Comparison of ENCODE assay signal across 23 cellular contexts in the genomic region with DNA sequence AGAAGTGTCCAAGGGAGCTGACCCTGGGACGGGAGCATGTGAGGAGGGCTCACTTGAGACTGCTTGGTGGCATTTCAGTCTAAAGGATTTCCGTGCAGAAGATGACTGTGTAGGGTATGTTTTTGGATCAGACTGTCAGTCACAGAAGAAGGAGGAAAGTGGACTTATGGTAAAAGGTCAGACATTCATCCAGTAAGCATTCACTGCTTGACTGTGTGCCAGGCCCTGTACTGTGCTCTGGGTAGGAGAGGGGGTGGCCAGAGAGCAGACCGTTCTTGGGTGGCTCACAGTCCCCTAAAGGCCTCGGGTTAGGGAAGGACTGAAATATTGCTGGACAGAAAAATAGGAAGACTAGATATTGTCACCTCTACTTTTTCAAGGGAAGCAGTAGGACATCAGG. TPM values are rescaled to one million over a fixed set of nuclear protein-coding genes. Genes with fewer than 3 reads are reported as not detected.
A peak's percentile ranks its signal among the peaks of the same experiment; 100 is the strongest.
DNase-seq lines count a peak whose midpoint lies in the region; ATAC-seq and TF ChIP-seq lines count a peak whose summit lies in the region.
"Had no signal": no experiment of that assay in that cellular context is flagged by ENCODE, and none has a peak within 500 bp of the region (broad histone marks: within the 10 kb centered on the region; RNA-seq: fewer than 3 reads in every experiment).

No MANE protein-coding gene starts in this region.

- H3K27me3 Mint-ChIP-seq in T-cell = peaks cover 64 to 68% of the 10 kb centered on the region in 2 donors
- H3K27me3 Mint-ChIP-seq in activated CD4-positive, alpha-beta T cell treated with anti-CD3 and anti-CD28 coated beads, Interleukin-2, amount 10 ng/mL, durations not matched to agents 24 days and 14 days = peaks cover 56% of the 10 kb centered on the region

- no peaks in the 10 kb centered on the region for H3K9me3 Mint-ChIP-seq in T-cell
- H3K9me3 Mint-ChIP-seq in activated CD4-positive, alpha-beta T cell treated with anti-CD3 and anti-CD28 coated beads, Interleukin-2, amount 10 ng/mL, durations not matched to agents 24 days and 14 days = no peaks in the 10 kb centered on the region
- H3K9me3 Mint-ChIP-seq: CD8-positive, alpha-beta T cell; natural killer cell treated with Interleukin-12 subunit alpha and Interleukin-12 subunit beta and Interleukin-15 and Interleukin-18, amount 100 ng/mL, for 72 hours had no signal

- TF ChIP-seq CTCF in osteoblast (IDR thresholded peaks at IDR 0.05; ENCODE audit: extremely low read depth, low read depth, low read length) = no peak

- intact Hi-C loops in activated CD4-positive, alpha-beta T cell treated with anti-CD3 and anti-CD28 coated beads, Interleukin-2, amount 10 ng/mL, durations not matched to agents 24 days and 14 days (cut with micrococcal nuclease) = no loop called here

- peaks cover 9% of the 10 kb centered on the region for H3K36me3 ChIP-seq in osteoblast (ENCODE audit: insufficient read depth, low read length)
- H3K36me3 ChIP-seq: ascending aorta, heart right ventricle, left lung, suprapubic skin had no signal

- no peak for ATAC-seq in T-cell (replicated peaks in 1 of 4)
- no peak for ATAC-seq in HG03521 (IDR thresholded peaks at IDR 0.05; ENCODE audit: unreplicated experiment)
- ATAC-seq: CD8-positive, alpha-beta T cell; heart right ventricle; left lung; natural killer cell treated with Interleukin-12 subunit alpha and Interleukin-12 subunit beta and Interleukin-15 and Interleukin-18, amount 100 ng/mL, for 72 hours; sciatic nerve had no signal

- peak overlapping the region; percentile 1 for H3K4me3 ChIP-seq in osteoblast (ENCODE audit: insufficient read depth, low read length)
- H3K4me3 ChIP-seq: ascending aorta, heart right ventricle, left lung, PC-9, suprapubic skin had no signal

- H3K4me1 ChIP-seq in osteoblast (ENCODE audit: insufficient read depth, low read length) = peaks cover 55% of the 10 kb centered on the region

- peak overlapping the region in 1 of 2 donors; percentile 33 for H3K27ac Mint-ChIP-seq in T-cell
- H3K27ac Mint-ChIP-seq in activated CD4-positive, alpha-beta T cell treated with anti-CD3 and anti-CD28 coated beads, Interleukin-2, amount 10 ng/mL, durations not matched to agents 24 days and 14 days = no peak overlapping the region
- H3K27ac Mint-ChIP-seq: activated naive CD8-positive, alpha-beta T cell; CD8-positive, alpha-beta T cell; natural killer cell treated with Interleukin-12 subunit alpha and Interleukin-12 subunit beta and Interleukin-15 and Interleukin-18, amount 100 ng/mL, for 72 hours had no signal

- peaks cover 34% of the 10 kb centered on the region for H3K79me2 ChIP-seq in osteoblast (ENCODE audit: insufficient read depth, low read length)

- H3K27ac ChIP-seq in osteoblast (ENCODE audit: low read depth, low read length) = peak overlapping the region; percentile 40
- H3K27ac ChIP-seq: ascending aorta, heart right ventricle, left lung, PC-9, suprapubic skin had no signal

- H3K36me3 Mint-ChIP-seq in T-cell = no peaks in the 10 kb centered on the region
- H3K36me3 Mint-ChIP-seq in activated CD4-positive, alpha-beta T cell treated with anti-CD3 and anti-CD28 coated beads, Interleukin-2, amount 10 ng/mL, durations not matched to agents 24 days and 14 days (ENCODE audit: low read depth) = no peaks in the 10 kb centered on the region
- H3K36me3 Mint-ChIP-seq: activated naive CD8-positive, alpha-beta T cell; CD8-positive, alpha-beta T cell had no signal

- DNase-seq in EL = peak; percentile 70
- DNase-seq in T-cell = no peak
- peak; percentile 72 for DNase-seq in fibroblast of peridontal ligament (ENCODE audit: extremely low read depth)
- DNase-seq in osteoblast (ENCODE audit: insufficient read length, low spot score, missing footprints) = peak; percentile 92
- no peak for DNase-seq in NCI-H69 (lab: John Stamatoyannopoulos, UW)
- DNase-seq in activated CD4-positive, alpha-beta T cell treated with anti-CD3 and anti-CD28 coated beads, Interleukin-2, amount 10 ng/mL, durations not matched to agents 24 days and 14 days = no peak
- DNase-seq in NCI-H82 (lab: John Stamatoyannopoulos, UW) = no peak
- DNase-seq: activated CD4-positive, alpha-beta T cell treated with anti-CD3 and anti-CD28 coated beads for 4 hours; CD8-positive, alpha-beta T cell; cerebellar nuclear complex; DMS53; effector CD4-positive, alpha-beta T cell; heart right ventricle; left lung; NCI-H446 treated with DMSO at 0.1 percent for 48 hours; PC-9; SIG-M5 had no signal

- H4K20me1 ChIP-seq in osteoblast (ENCODE audit: insufficient read depth, low read length) = peaks cover 4% of the 10 kb centered on the region

- peak overlapping the region in 2 of 3 donors; percentile 42 to 94 for H3K4me3 Mint-ChIP-seq in T-cell
- no peak overlapping the region for H3K4me3 Mint-ChIP-seq in activated CD4-positive, alpha-beta T cell treated with anti-CD3 and anti-CD28 coated beads, Interleukin-2, amount 10 ng/mL, durations not matched to agents 24 days and 14 days
- H3K4me3 Mint-ChIP-seq: CD8-positive, alpha-beta T cell; natural killer cell treated with Interleukin-12 subunit alpha and Interleukin-12 subunit beta and Interleukin-15 and Interleukin-18, amount 100 ng/mL, for 72 hours had no signal

- POLR2A ChIA-PET in T-cell (lab: Charles Lee) = no interaction called here

- H2AFZ ChIP-seq in osteoblast (ENCODE audit: low read length) = no peak overlapping the region
- H2AFZ ChIP-seq: PC-9 had no signal

- peaks cover 10 to 12% (median 11%) of the 10 kb centered on the region in 3 donors for H3K4me1 Mint-ChIP-seq in T-cell
- H3K4me1 Mint-ChIP-seq in activated CD4-positive, alpha-beta T cell treated with anti-CD3 and anti-CD28 coated beads, Interleukin-2, amount 10 ng/mL, durations not matched to agents 24 days and 14 days = peaks cover 4% of the 10 kb centered on the region

- peak overlapping the region; percentile 27 for H3K4me2 ChIP-seq in osteoblast (ENCODE audit: insufficient read depth, low read length)
- H3K4me2 ChIP-seq: PC-9 had no signal

- H3K9me3 ChIP-seq in osteoblast (ENCODE audit: low read depth, low read length) = no peaks in the 10 kb centered on the region
- H3K9me3 ChIP-seq: ascending aorta, heart right ventricle, left lung, suprapubic skin had no signal

- CTCF ChIA-PET in T-cell (lab: Charles Lee) = no interaction called here

- no peaks in the 10 kb centered on the region for H3K27me3 ChIP-seq in osteoblast (ENCODE audit: insufficient read depth, low read length)
- H3K27me3 ChIP-seq: ascending aorta, suprapubic skin had no signal

RNA-seq across cellular contexts. Expression of gene SERINC2, which starts 2.1 kb away (rescaled TPM):
- total RNA-seq in T-cell (under 1 TPM in 3 of 5 donors, not detected in 2; 0.26 to 0.82 (median 0.36) TPM), osteoblast (10.9 and 22.4 TPM in 2 replicates)
- not detected in 2 replicates for total RNA-seq in activated CD4-positive, alpha-beta T cell treated with anti-CD3 and anti-CD28 coated beads, Interleukin-2, amount 10 ng/mL, durations not matched to agents 24 days and 14 days
- total RNA-seq: CD8-positive, alpha-beta T cell had no signal

RNA-seq across cellular contexts. Expression of gene FABP3, which starts 38.0 kb away (rescaled TPM):
- total RNA-seq in T-cell (under 1 TPM in 1 of 5 donors, not detected in 4; 0.53 TPM), osteoblast (28.6 and 38.0 TPM in 2 replicates)
- not detected in 2 replicates for total RNA-seq in activated CD4-positive, alpha-beta T cell treated with anti-CD3 and anti-CD28 coated beads, Interleukin-2, amount 10 ng/mL, durations not matched to agents 24 days and 14 days
- total RNA-seq: CD8-positive, alpha-beta T cell; natural killer cell treated with Interleukin-12 subunit alpha and Interleukin-12 subunit beta and Interleukin-15 and Interleukin-18, amount 100 ng/mL, for 72 hours; PC-9 had no signal

Comparison
In these comparisons a context has a peak if more than half of its experiments do, and no peak if none do; other contexts are left out.
1. DNase-seq: peak in EL (single experiment), fibroblast of peridontal ligament (single experiment) and osteoblast (single experiment); none in T-cell (0 of 34), NCI-H69 (single experiment), activated CD4-positive, alpha-beta T cell treated with anti-CD3 and anti-CD28 coated beads, Interleukin-2, amount 10 ng/mL, durations not matched to agents 24 days and 14 days (single experiment) and NCI-H82 (single experiment).
2. RNA of gene FABP3, which starts 38.0 kb away (total RNA-seq): 28.6 to 38.0 TPM in osteoblast; 0.53 TPM in T-cell and not detected in activated CD4-positive, alpha-beta T cell treated with anti-CD3 and anti-CD28 coated beads, Interleukin-2, amount 10 ng/mL, durations not matched to agents 24 days and 14 days; every median in the first group is over 10 times any median in the second.